In genomic region chr2:180257247-180257646, GRCh38 we compare ENCODE assay signal across 26 cellular contexts.
"Had no signal": no experiment of that assay in that cellular context is flagged by ENCODE, and none has a peak within 500 bp of the region (broad histone marks: within the 10 kb centered on the region; RNA-seq: fewer than 3 reads in every experiment).

No MANE protein-coding gene starts in this region.

- H3K9me3 ChIP-seq: left lung, lower lobe of right lung, pancreas, right lobe of liver, tibial nerve, uterus had no signal

- H3K27me3 ChIP-seq: left lung, pancreas, right atrium auricular region, right lobe of liver, tibial nerve, uterus had no signal

- DNase-seq: immature natural killer cell; kidney; left colon; left lung; lower lobe of right lung; mammary epithelial cell; mesenchymal stem cell; naive thymus-derived CD8-positive, alpha-beta T cell; nucleus accumbens; pancreas; right lobe of liver; stimulated activated CD4-positive, alpha-beta T cell treated with anti-CD3 and anti-CD28 coated beads, Interleukin-1b, Interleukin-23, amount 100 ng/mL, for 48 hours; stimulated activated CD4-positive, alpha-beta T cell treated with anti-CD3 and anti-CD28 coated beads, Interleukin-2, amount 100 ng/mL, for 48 hours; stimulated activated CD4-positive, alpha-beta T cell treated with anti-CD3 and anti-CD28 coated beads, Interleukin-4, amount 100 ng/mL, for 4 hours; stimulated activated CD8-positive, alpha-beta memory T cell treated with anti-CD3 and anti-CD28 coated beads, Interleukin-4, amount 100 ng/mL, for 48 hours; stimulated activated naive CD4-positive, alpha-beta T cell treated with Interleukin-2 at 50 U/mL for 16 hours; stimulated activated naive CD8-positive, alpha-beta T cell treated with anti-CD3 and anti-CD28 coated beads, Interleukin-15, amount 100 ng/mL, for 72 hours; substantia nigra; uterus had no signal

- ATAC-seq: left lung; lower lobe of right lung; naive thymus-derived CD8-positive, alpha-beta T cell; pancreas; right lobe of liver; stimulated activated memory B cell treated with anti-CD40 and anti-IgM and Interleukin-4, amounts not matched to agents 10 μg/mL and 1 μg/mL and 100 μg/mL, for 72 hours; stimulated activated naive CD8-positive, alpha-beta T cell treated with anti-CD3 and anti-CD28 coated beads, Interleukin-15, amount 100 ng/mL, for 72 hours had no signal

- H3K4me2 ChIP-seq: smooth muscle cell had no signal

- H3K36me3 Mint-ChIP-seq: immature natural killer cell; naive thymus-derived CD8-positive, alpha-beta T cell; stimulated activated memory B cell treated with anti-CD40 and anti-IgM and Interleukin-4, amounts not matched to agents 10 μg/mL and 1 μg/mL and 100 μg/mL, for 72 hours; type B pancreatic cell had no signal

- H3K4me3 Mint-ChIP-seq: immature natural killer cell; naive thymus-derived CD8-positive, alpha-beta T cell; nephron; neural crest cell; stimulated activated memory B cell treated with anti-CD40 and anti-IgM and Interleukin-4, amounts not matched to agents 10 μg/mL and 1 μg/mL and 100 μg/mL, for 72 hours; stimulated activated naive CD8-positive, alpha-beta T cell treated with anti-CD3 and anti-CD28 coated beads, Interleukin-15, amount 100 ng/mL, for 72 hours; type B pancreatic cell had no signal

- H3K4me3 ChIP-seq: left lung, lower lobe of right lung, pancreas, right atrium auricular region, right lobe of liver, smooth muscle cell, tibial nerve, uterus had no signal

- H3K27ac ChIP-seq: left lung, lower lobe of right lung, pancreas, right atrium auricular region, right lobe of liver, tibial nerve, uterus had no signal

- H3K27me3 Mint-ChIP-seq: stimulated activated memory B cell treated with anti-CD40 and anti-IgM and Interleukin-4, amounts not matched to agents 10 μg/mL and 1 μg/mL and 100 μg/mL, for 72 hours; stimulated activated naive CD8-positive, alpha-beta T cell treated with anti-CD3 and anti-CD28 coated beads, Interleukin-15, amount 100 ng/mL, for 72 hours; type B pancreatic cell had no signal

- H3K4me1 ChIP-seq: left lung, lower lobe of right lung, pancreas, right atrium auricular region, right lobe of liver, tibial nerve, uterus had no signal

- H3K27ac Mint-ChIP-seq: immature natural killer cell; naive thymus-derived CD8-positive, alpha-beta T cell; stimulated activated memory B cell treated with anti-CD40 and anti-IgM and Interleukin-4, amounts not matched to agents 10 μg/mL and 1 μg/mL and 100 μg/mL, for 72 hours; stimulated activated naive CD8-positive, alpha-beta T cell treated with anti-CD3 and anti-CD28 coated beads, Interleukin-15, amount 100 ng/mL, for 72 hours; type B pancreatic cell had no signal

- H3K4me1 Mint-ChIP-seq: immature natural killer cell; naive thymus-derived CD8-positive, alpha-beta T cell; neural crest cell; stimulated activated naive CD8-positive, alpha-beta T cell treated with anti-CD3 and anti-CD28 coated beads, Interleukin-15, amount 100 ng/mL, for 72 hours had no signal

- H3K36me3 ChIP-seq: left lung, lower lobe of right lung, pancreas, right atrium auricular region, right lobe of liver, tibial nerve, uterus had no signal

- H3K9me3 Mint-ChIP-seq: type B pancreatic cell had no signal
